17 cellular contexts compared by ENCODE assay signal in the genomic region with DNA sequence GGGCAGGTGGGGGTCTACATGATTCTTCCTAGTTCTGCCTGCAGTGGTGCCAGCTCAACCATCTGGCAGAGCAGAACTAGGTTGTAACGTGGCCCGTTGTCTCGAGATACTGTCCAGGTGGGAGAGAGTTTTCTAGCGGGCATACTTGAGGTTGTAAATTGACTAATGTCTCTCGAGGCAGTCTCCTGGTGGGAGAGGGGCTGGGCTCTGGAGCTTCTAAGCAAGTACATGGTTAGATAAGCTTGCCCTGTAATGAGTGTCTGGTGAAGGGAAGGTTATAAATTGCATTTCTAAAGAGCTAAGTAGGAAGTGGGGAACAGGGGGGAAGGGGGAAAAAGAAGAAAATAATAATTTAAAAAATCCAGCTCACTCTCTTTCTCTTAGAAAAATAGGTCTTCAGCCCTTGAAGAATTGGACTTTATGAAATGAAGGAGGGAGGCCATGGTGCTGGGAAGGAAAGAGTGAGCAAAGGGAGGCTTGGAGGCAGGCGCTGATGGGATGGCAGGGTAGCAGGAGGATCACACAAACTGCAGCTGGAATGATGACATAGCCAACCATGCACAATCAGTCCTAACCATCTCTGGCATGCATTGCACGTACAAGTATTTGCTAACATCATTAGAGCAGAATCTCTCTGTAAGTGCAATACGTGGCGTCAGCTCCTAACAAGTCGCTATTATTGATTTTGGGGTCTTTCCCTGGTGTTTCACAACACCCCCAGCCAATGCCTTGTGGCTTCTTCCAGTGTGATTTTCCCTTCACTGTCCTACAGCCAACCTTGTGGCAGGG. TPM values are rescaled to one million over a fixed set of nuclear protein-coding genes. Genes with fewer than 3 reads are reported as not detected.
DNase-seq lines count a peak whose midpoint lies in the region; ATAC-seq, FAIRE-seq and TF ChIP-seq lines count a peak whose summit lies in the region.
"Had no signal": no experiment of that assay in that cellular context is flagged by ENCODE, and none has a peak within 500 bp of the region (broad histone marks: within the 10 kb centered on the region; RNA-seq: fewer than 3 reads in every experiment).

No MANE protein-coding gene starts in this region.

- intact Hi-C loops in HepG2 (cut with micrococcal nuclease; ENCODE audit: unreplicated experiment) (no loop called here), adrenal gland (cut with DNase I) (loop anchor here in 1 of 2 donors (2.0 kb wide), 1 partner anchor 176 kb away; no protein-coding TSS in a partner anchor)

- H3K4me1 ChIP-seq in HepG2 (ENCODE audit: insufficient read depth, low read length) (peaks cover 7% of the 10 kb centered on the region; the same call in 1 of the 2 replicates), adrenal gland (replicated peaks in 1 of 2) (peaks cover 0 to 10% of the 10 kb centered on the region in 2 donors), HAP-1 (no peaks in the 10 kb centered on the region)

- in situ Hi-C loops in HepG2 (cut with HindIII; ENCODE audit: extremely low pct_ligation_motif_present, low pct_unique_long_range_greater_than_20kb) = no loop called here
- in situ Hi-C loops in HAP-1 (cut with MboI; ENCODE audit: low sequenced_read_pairs) = loop anchor here (5.0 to 25.0 kb wide), 2 partner anchors 167 to 712 kb away; no protein-coding TSS in a partner anchor

- TF ChIP-seq CTCF in cardiac fibroblast (IDR thresholded peaks at IDR 0.05; ENCODE audit: low read depth, low read length) = no peak
- TF ChIP-seq CTCF in HepG2 (CRISPR knock-in tag; IDR thresholded peaks at IDR 0.05) = no peak
- no peak for TF ChIP-seq CTCF in adrenal gland (IDR thresholded peaks at IDR 0.05)

- TF ChIP-seq POLR2A in HepG2 (IDR thresholded peaks at IDR 0.05; ENCODE audit: insufficient read depth in 1 of 2, low read depth in 2 of 2, low read length in 2 of 2) (no peak), adrenal gland (IDR thresholded peaks at IDR 0.05) (no peak)

- H4K20me1 ChIP-seq in HepG2 (ENCODE audit: insufficient read depth, low read length) = no peaks in the 10 kb centered on the region

- H3K27me3 ChIP-seq in HepG2 (ENCODE audit: control insufficient read depth in 1 of 2, insufficient read depth in 2 of 2, low read length in 2 of 2) (no peaks in the 10 kb centered on the region), adrenal gland (no peaks in the 10 kb centered on the region), HAP-1 (ENCODE audit: low read depth) (no peaks in the 10 kb centered on the region)

- peaks cover 11% of the 10 kb centered on the region; the same call in 1 of the 2 replicates for H3K9me3 ChIP-seq in HepG2 (ENCODE audit: low read length)
- H3K9me3 ChIP-seq in adrenal gland (replicated peaks in 1 of 3) = peaks cover 0 to 4% (median 0%) of the 10 kb centered on the region in 3 donors
- no peaks in the 10 kb centered on the region; the same call in 1 of the 2 replicates for H3K9me3 ChIP-seq in HAP-1

- CTCF ChIA-PET in HepG2 (lab: Yijun Ruan, JAX; ENCODE audit: low intra/inter-chr PET ratio, low total read pairs) = interaction anchor here (5.0 kb wide), 1 partner anchor 175 kb away, joined by 93 read pairs; no protein-coding TSS in a partner anchor

- H3K4me3 ChIP-seq in cardiac fibroblast (replicated peaks in 1 of 2; ENCODE audit: low read depth in 2 of 2, low read length in 2 of 2) (no peak overlapping the region), HepG2 (replicated peaks in 1 of 3; ENCODE audit: insufficient read depth in 1 of 3, low read depth in 2 of 3, low read length in 3 of 3) (no peak overlapping the region), adrenal gland (no peak overlapping the region), HAP-1 (no peak overlapping the region)

- ATAC-seq in HepG2 = no peak; the same call in 2 of the 3 replicates
- ATAC-seq in HG03442 (IDR thresholded peaks at IDR 0.05; ENCODE audit: unreplicated experiment) = no peak

- DNase-seq in NCI-H2171 treated with DMSO at 0.1 percent for 48 hours (lab: John Stamatoyannopoulos, UW) (peak; percentile 24), NCI-H2171 (lab: John Stamatoyannopoulos, UW) (no peak), cardiac fibroblast (ENCODE audit: low read depth in 2 of 2) (peak; percentile 55 to 62), HepG2 (ENCODE audit: low spot score) (no peak), superior temporal gyrus (ENCODE audit: extremely low spot score) (peak; percentile 87), adrenal gland (no peak), HAP-1 (ENCODE audit: low spot score in 2 of 2) (no peak)
- DNase-seq: activated CD8-positive, alpha-beta memory T cell treated with anti-CD3 and anti-CD28 coated beads, Interleukin-2, amount 50 U/mL, for 48 hours; AML-193; kidney glomerular epithelial cell; NCI-H1092; stimulated activated CD4-positive, alpha-beta T cell treated with anti-CD3 and anti-CD28 coated beads, Interleukin-4, amount 100 ng/mL, for 4 hours; T-helper 9 cell had no signal

- H3K27ac ChIP-seq in HepG2 (ENCODE audit: extremely low read length, insufficient read depth, low read length) (no peak overlapping the region), adrenal gland (no peak overlapping the region)
- H3K27ac ChIP-seq: neutrophil had no signal

- WGBS in HepG2 (ENCODE audit: low lambda C conversion rate) = 16% methylated on average over 10 of the region's 10 CpGs
- 72 to 85% (median 81%) methylated on average over 10 of the region's 10 CpGs for WGBS in adrenal gland, 4 donors

- no peak for TF ChIP-seq RAD21 in HepG2 (CRISPR knock-in tag; IDR thresholded peaks at IDR 0.05)

- no peak overlapping the region for H3K9ac ChIP-seq in HepG2 (ENCODE audit: insufficient read depth, low read depth, low read length)

- H3K36me3 ChIP-seq in HepG2 (replicated peaks in 1 of 2; ENCODE audit: control insufficient read depth in 1 of 2, insufficient read depth in 2 of 2, low read length in 2 of 2) = no peaks in the 10 kb centered on the region
- H3K36me3 ChIP-seq in adrenal gland (replicated peaks in 1 of 2) = no peaks in the 10 kb centered on the region
- no peaks in the 10 kb centered on the region for H3K36me3 ChIP-seq in HAP-1 (replicated peaks)
- H3K36me3 ChIP-seq: neutrophil had no signal

- POLR2A ChIA-PET in HepG2 (lab: Yijun Ruan, JAX) = no interaction called here

- no peak overlapping the region for H2AFZ ChIP-seq in HepG2 (ENCODE audit: low read length)

- no TSS peak for BruUV-seq in HepG2 (replicated peaks; lab: Mats Ljungman, UMichigan)

- H3K79me2 ChIP-seq in HepG2 (ENCODE audit: insufficient read depth, low read length) = no peaks in the 10 kb centered on the region

- FAIRE-seq in HepG2 (lab: Jason Lieb, UNC) = no peak
- FAIRE-seq: G401.6 had no signal

- no peak for TF ChIP-seq EP300 in HepG2 (IDR thresholded peaks at IDR 0.05; ENCODE audit: low read depth in 2 of 2, low read length in 2 of 2)
- TF ChIP-seq EP300 in HepG2 (CRISPR knock-in tag; IDR thresholded peaks at IDR 0.05; ENCODE audit: borderline replicate concordance) = no peak

- no peak overlapping the region for H3K4me2 ChIP-seq in HepG2 (ENCODE audit: low read depth, low read length)

TF ChIP-seq in HepG2, 621 proteins besides CTCF, POLR2A, EP300 and RAD21:
- TF ChIP-seq CEBPB (IDR thresholded peaks at IDR 0.05; ENCODE audit: borderline replicate concordance, low read depth, low read length) (0 out of 2 replicates have a peak, but pooled peaks have one; percentile 13), ZNF17 (CRISPR knock-in tag; IDR thresholded peaks at IDR 0.05) (no peak), TEAD3 (CRISPR knock-in tag; optimal IDR thresholded peaks at IDR 0.05; ENCODE audit: borderline replicate concordance) (peak; percentile 28)

RNA-seq across cellular contexts. Expression of a gene that starts 18.3 kb away (rescaled TPM):
- not detected in 2 replicates for total RNA-seq in HepG2 (2016; rRNA removed; fragmentation: Illumina TruSeq; extraction: Trizol)
- total RNA-seq in HepG2 (2016; cell fraction: cytosol; rRNA removed; fragmentation: Illumina TruSeq; extraction: Trizol; ENCODE audit: low read depth) = not detected in 2 replicates
- not detected in 2 replicates for total RNA-seq in HepG2 (2016; cell fraction: insoluble cytoplasmic fraction; rRNA removed; fragmentation: Illumina TruSeq; extraction: Trizol)
- not detected in 2 replicates for total RNA-seq in HepG2 (2016; cell fraction: membrane; rRNA removed; fragmentation: Illumina TruSeq; extraction: Trizol)
- total RNA-seq in HepG2 (2016; cell fraction: nucleus; rRNA removed; fragmentation: Illumina TruSeq; extraction: Trizol) = not detected in 2 replicates
- 0.05 TPM in 1 of 2 replicates, not detected in the other for polyA plus RNA-seq in HepG2 (2011; rRNA removed)
- polyA plus RNA-seq in HepG2 (2011; cell fraction: cytosol; rRNA removed) = not detected in 2 replicates
- not detected in 2 replicates for polyA plus RNA-seq in HepG2 (2011; cell fraction: nucleus; rRNA removed)
- polyA plus RNA-seq in HepG2 (2012) = not detected in 2 replicates
- not detected in 2 replicates for polyA plus RNA-seq in HepG2 (2016; cell fraction: cytosol; fragmentation: Illumina TruSeq; extraction: Trizol; ENCODE audit: low read depth)
- not detected in 2 replicates for polyA plus RNA-seq in HepG2 (2016; cell fraction: insoluble cytoplasmic fraction; fragmentation: Illumina TruSeq; extraction: Trizol; ENCODE audit: low read depth)
- polyA plus RNA-seq in HepG2 (2016; cell fraction: membrane; fragmentation: Illumina TruSeq; extraction: Trizol; ENCODE audit: low read depth) = not detected in 2 replicates
- polyA plus RNA-seq in HepG2 (2016; cell fraction: nucleus; fragmentation: Illumina TruSeq; extraction: Trizol; ENCODE audit: insufficient read depth, low read depth) = not detected in 2 replicates
- 20.3 TPM in 1 of 2 replicates, not detected in the other for polyA minus RNA-seq in HepG2 (2011; rRNA and poly(A)+ RNA removed; ENCODE audit: low replicate concordance)
- polyA minus RNA-seq in HepG2 (2011; cell fraction: cytosol; rRNA and poly(A)+ RNA removed) = 0.62 TPM in 1 of 2 replicates, not detected in the other
- not detected in 2 replicates for polyA minus RNA-seq in HepG2 (2011; cell fraction: nucleus; rRNA and poly(A)+ RNA removed)
- total RNA-seq in adrenal gland = under 1 TPM in 1 of 8 donors, not detected in 7; 0.25 TPM
- polyA plus RNA-seq in adrenal gland = under 1 TPM in 2 of 3 donors, not detected in 1; 0.88 to 0.98 TPM
- total RNA-seq: OCI-LY7 had no signal

Comparison
In these comparisons a context has a peak if more than half of its experiments do, and no peak if none do; other contexts are left out.
1. DNase-seq: peak in NCI-H2171 treated with DMSO at 0.1 percent for 48 hours (single experiment), cardiac fibroblast (2 of 2) and superior temporal gyrus (single experiment); none in NCI-H2171 (single experiment), HepG2 (single experiment), adrenal gland (0 of 7) and HAP-1 (0 of 2).